ENCODE assay signal across 21 cellular contexts in genomic region chr9:29875522-29875921, GRCh38.
DNase-seq lines count a peak whose midpoint lies in the region; ATAC-seq, FAIRE-seq and TF ChIP-seq lines count a peak whose summit lies in the region.
"Had no signal": no experiment of that assay in that cellular context is flagged by ENCODE, and none has a peak within 500 bp of the region (broad histone marks: within the 10 kb centered on the region; RNA-seq: fewer than 3 reads in every experiment).

No MANE protein-coding gene starts in this region.

- peaks cover 17% of the 10 kb centered on the region for H3K4me1 ChIP-seq in GM23338 (ENCODE audit: insufficient read depth)
- peaks cover 16% of the 10 kb centered on the region for H3K4me1 ChIP-seq in HUES48 (ENCODE audit: control insufficient read depth, insufficient read depth, low read length)
- no peaks in the 10 kb centered on the region; a peak in 1 of 7 replicates for H3K4me1 ChIP-seq in H1 (replicated peaks in 1 of 4; ENCODE audit: control insufficient read depth in 3 of 4, insufficient read depth in 4 of 4, low read length in 3 of 4)
- H3K4me1 ChIP-seq: A549; BLaER1 treated with 17β-estradiol and CSF1 and Interleukin-3, amounts not matched to agents 10 nM and 100 nM; Caco-2 had no signal

- H4K91ac ChIP-seq in H1 (replicated peaks; ENCODE audit: insufficient read length, low read length), result no peak overlapping the region

- no peak overlapping the region for H3K14ac ChIP-seq in H1 (ENCODE audit: insufficient read length)

- peak overlapping the region; percentile 30; the same call in 1 of the 2 replicates for H3K4me2 ChIP-seq in GM23338
- H3K4me2 ChIP-seq in H1 (ENCODE audit: insufficient read depth in 1 of 2, low read depth in 2 of 2, low read length in 2 of 2), result no peak overlapping the region
- H3K4me2 ChIP-seq: A549; BLaER1 treated with 17β-estradiol and CSF1 and Interleukin-3, amounts not matched to agents 10 nM and 100 nM had no signal

- H3K18ac ChIP-seq in H1 (ENCODE audit: extremely low read depth, low read length), result no peak overlapping the region

- CTCF ChIA-PET in H1 (lab: Charles Lee; ENCODE audit: partially characterized antibody), result no interaction called here

- 0 out of 3 replicates have a peak, but pooled peaks cover 2% of the 10 kb centered on the region for H3K9me3 Mint-ChIP-seq in GM23338

- H3K9me2 ChIP-seq in GM23338 (ENCODE audit: insufficient read depth), result no peaks in the 10 kb centered on the region

- peaks cover 10% of the 10 kb centered on the region; the same call in 2 of the 3 replicates for H3K36me3 Mint-ChIP-seq in GM23338 (ENCODE audit: low read depth)
- H3K36me3 Mint-ChIP-seq: CD8-positive, alpha-beta T cell had no signal

- no peak overlapping the region for H3K4ac ChIP-seq in H1 (replicated peaks; ENCODE audit: insufficient read length, low read depth, low read length)

- H3K36me3 ChIP-seq in GM23338 (ENCODE audit: insufficient read depth) (no peaks in the 10 kb centered on the region), HUES48 (ENCODE audit: control insufficient read depth, insufficient read depth, low read length) (no peaks in the 10 kb centered on the region), H1 (ENCODE audit: control insufficient read depth in 2 of 4, insufficient read depth in 4 of 4, low read length in 3 of 4) (no peaks in the 10 kb centered on the region)
- H3K36me3 ChIP-seq: BLaER1 treated with 17β-estradiol and CSF1 and Interleukin-3, amounts not matched to agents 10 nM and 100 nM had no signal

- intact Hi-C loops in dorsolateral prefrontal cortex (cut with DNase I), result no loop called here

- POLR2A ChIA-PET in H1 (lab: Charles Lee; ENCODE audit: partially characterized antibody), result no interaction called here

- no peak overlapping the region for H3K4me3 ChIP-seq in GM23338
- H3K4me3 ChIP-seq in HUES48 (ENCODE audit: low read depth, low read length), result no peak overlapping the region
- H3K4me3 ChIP-seq in H1 (ENCODE audit: extremely low read depth in 1 of 4, insufficient read depth in 2 of 4, low read depth in 3 of 4, low read length in 4 of 4), result no peak overlapping the region
- no peak overlapping the region for H3K4me3 ChIP-seq in dorsolateral prefrontal cortex
- H3K4me3 ChIP-seq: A549; BLaER1 treated with 17β-estradiol and CSF1 and Interleukin-3, amounts not matched to agents 10 nM and 100 nM had no signal

- no peak overlapping the region for H2AK5ac ChIP-seq in H1 (ENCODE audit: low read depth, low read length)

- H3K23me2 ChIP-seq in H1 (ENCODE audit: low read depth, low read length), result no peaks in the 10 kb centered on the region

- H2BK12ac ChIP-seq in H1 (ENCODE audit: low read depth, low read length), result no peak overlapping the region

- no peak overlapping the region for H4K8ac ChIP-seq in H1 (ENCODE audit: extremely low read depth, insufficient read depth, low read length)

- H3K56ac ChIP-seq in H1 (replicated peaks; ENCODE audit: insufficient read length, low read depth, low read length), result no peak overlapping the region

- H2AFZ ChIP-seq in GM23338 (no peak overlapping the region), H1 (ENCODE audit: low read length) (no peak overlapping the region)

- DNase-seq in GM23338 (ENCODE audit: low spot score) (peak; percentile 5), H1 (ENCODE audit: low read depth in 1 of 2, low spot score in 2 of 2) (no peak), dorsolateral prefrontal cortex (no peak), T-helper 2 cell (no peak), NCI-H510A (lab: John Stamatoyannopoulos, UW) (no peak)
- DNase-seq: AML-193; Caco-2; Calu3; CD4-positive, alpha-beta T cell; CD8-positive, alpha-beta T cell; DMS79 treated with DMSO at 0.1 percent for 48 hours; GF-D8 had no signal

- H4K5ac ChIP-seq in H1 (ENCODE audit: insufficient read length, low read depth, low read length), result no peak overlapping the region

- TF ChIP-seq POLR2A in H1 (IDR thresholded peaks at IDR 0.05; ENCODE audit: control extremely low read depth in 1 of 2, low read depth in 2 of 2, low read length in 2 of 2), result no peak

- H3K79me2 ChIP-seq in GM23338 (replicated peaks; ENCODE audit: insufficient read depth) (no peaks in the 10 kb centered on the region), H1 (ENCODE audit: control insufficient read depth in 1 of 2, insufficient read depth in 2 of 2, low read length in 2 of 2) (no peaks in the 10 kb centered on the region)

- H4K20me1 ChIP-seq in GM23338 (replicated peaks; ENCODE audit: insufficient read depth) (no peaks in the 10 kb centered on the region), H1 (replicated peaks in 1 of 2; ENCODE audit: control insufficient read depth in 1 of 2, insufficient read depth in 2 of 2, low read length in 2 of 2) (no peaks in the 10 kb centered on the region)
- H4K20me1 ChIP-seq: BLaER1 treated with 17β-estradiol and CSF1 and Interleukin-3, amounts not matched to agents 10 nM and 100 nM had no signal

- no peak for FAIRE-seq in H1 (lab: Jason Lieb, UNC)
- FAIRE-seq: A549, D721Med, G401.6, GM12891 had no signal

- no peak for TF ChIP-seq CTCF in GM23338 (conservative IDR thresholded peaks at IDR 0.05; ENCODE audit: low read depth in 2 of 2)
- TF ChIP-seq CTCF in H1 (IDR thresholded peaks at IDR 0.05; ENCODE audit: control extremely low read depth in 1 of 3, insufficient read depth in 1 of 3, low read depth in 1 of 3, low read length in 3 of 3), result no peak
- TF ChIP-seq CTCF in dorsolateral prefrontal cortex (IDR thresholded peaks at IDR 0.05 in 54 of 56, conservative IDR thresholded peaks at IDR 0.05 in 2 of 56; ENCODE audit: low read depth in 1 of 56, partially characterized antibody in 56 of 56), result no peak

- H3K27me3 Mint-ChIP-seq in GM23338 (ENCODE audit: insufficient read depth, low read depth, poor library complexity), result no peaks in the 10 kb centered on the region
- H3K27me3 Mint-ChIP-seq: B cell; CD4-positive, alpha-beta T cell had no signal

- H3K27me3 ChIP-seq in GM23338 (ENCODE audit: insufficient read depth) (no peaks in the 10 kb centered on the region), HUES48 (ENCODE audit: control insufficient read depth, insufficient read depth, low read length) (no peaks in the 10 kb centered on the region), H1 (replicated peaks in 1 of 4; ENCODE audit: control insufficient read depth in 3 of 4, extremely low read depth in 1 of 4, insufficient read depth in 3 of 4, low read length in 3 of 4) (no peaks in the 10 kb centered on the region), dorsolateral prefrontal cortex (no peaks in the 10 kb centered on the region)
- H3K27me3 ChIP-seq: BLaER1 treated with 17β-estradiol and CSF1 and Interleukin-3, amounts not matched to agents 10 nM and 100 nM had no signal

- WGBS in H1 (ENCODE audit: extremely low coverage in 1 of 2, insufficient coverage in 1 of 2, insufficient read length in 1 of 2, insufficient replicate concordance in 2 of 2, low coverage in 1 of 2, low lambda C conversion rate in 2 of 2, missing lambda C conversion rate in 1 of 2), 2 experiments, result 4% methylated on average over 2 of the region's 2 CpGs; no CpG with 5 or more reads in 1 of the 2 experiments

- ATAC-seq in GM23338, result peak; percentile 38; the same call in 1 of the 3 replicates
- ATAC-seq: A549; CD8-positive, alpha-beta T cell had no signal

- H3K27ac ChIP-seq in GM23338 (ENCODE audit: low read depth), result no peak overlapping the region
- H3K27ac ChIP-seq in HUES48 (ENCODE audit: low read depth, low read length), result peak overlapping the region; percentile 69
- H3K27ac ChIP-seq in H1 (ENCODE audit: low read depth, low read length), result no peak overlapping the region
- no peak overlapping the region for H3K27ac ChIP-seq in dorsolateral prefrontal cortex
- H3K27ac ChIP-seq: 22Rv1; A549; BLaER1 treated with 17β-estradiol and CSF1 and Interleukin-3, amounts not matched to agents 10 nM and 100 nM; C4-2B had no signal

- no peak overlapping the region for H3K4me3 Mint-ChIP-seq in GM23338
- H3K4me3 Mint-ChIP-seq: B cell; CD4-positive, alpha-beta T cell; CD8-positive, alpha-beta T cell had no signal

- H3K9ac ChIP-seq in HUES48 (ENCODE audit: low read depth, low read length) (no peak overlapping the region), H1 (replicated peaks in 1 of 4; ENCODE audit: extremely low read depth in 1 of 4, low read depth in 3 of 4, low read length in 3 of 4) (no peak overlapping the region)
- H3K9ac ChIP-seq: BLaER1 treated with 17β-estradiol and CSF1 and Interleukin-3, amounts not matched to agents 10 nM and 100 nM had no signal

- no peak overlapping the region for H3K23ac ChIP-seq in H1 (ENCODE audit: insufficient read length)

- H3K9me3 ChIP-seq in HUES48 (ENCODE audit: control insufficient read depth, insufficient read depth, low read length) (no peaks in the 10 kb centered on the region), H1 (ENCODE audit: insufficient read depth in 2 of 2, low read depth in 1 of 2, low read length in 1 of 2) (no peaks in the 10 kb centered on the region)
- H3K9me3 ChIP-seq: A549, Caco-2 had no signal

- H3K27ac Mint-ChIP-seq in GM23338, result no peak overlapping the region
- H3K27ac Mint-ChIP-seq: B cell; CD4-positive, alpha-beta T cell; CD8-positive, alpha-beta T cell had no signal

- TF ChIP-seq RAD21 in H1 (IDR thresholded peaks at IDR 0.05 in 1 of 2, conservative IDR thresholded peaks at IDR 0.05 in 1 of 2; ENCODE audit: low read depth in 2 of 2, low read length in 2 of 2), result no peak

- no peak for TF ChIP-seq EP300 in H1 (IDR thresholded peaks at IDR 0.05; ENCODE audit: borderline replicate concordance in 1 of 2, low read depth in 2 of 2, low read length in 2 of 2)

- H2BK15ac ChIP-seq in H1 (ENCODE audit: low read length), result no peak overlapping the region

- H2BK20ac ChIP-seq in H1 (ENCODE audit: low read length), result no peak overlapping the region

- no peaks in the 10 kb centered on the region for H3K79me1 ChIP-seq in H1 (ENCODE audit: low read depth, low read length)

- no peak overlapping the region for H2BK5ac ChIP-seq in H1 (ENCODE audit: low read depth, low read length)

- H2BK120ac ChIP-seq in H1 (replicated peaks; ENCODE audit: low read depth, low read length), result no peak overlapping the region

- H3K4me1 Mint-ChIP-seq in GM23338, result peaks cover 15% of the 10 kb centered on the region
- H3K4me1 Mint-ChIP-seq: B cell had no signal

- H3F3A ChIP-seq in GM23338 (replicated peaks; ENCODE audit: low read depth), result no peaks in the 10 kb centered on the region

TF ChIP-seq in GM23338, 12 proteins besides CTCF, POLR2A, EP300 and RAD21:
- TF ChIP-seq NANOG (IDR thresholded peaks at IDR 0.05; ENCODE audit: borderline replicate concordance) (peak; percentile 81), POLR2AphosphoS5 (IDR thresholded peaks at IDR 0.05; ENCODE audit: low read depth) (no peak), JUNB (IDR thresholded peaks at IDR 0.05; ENCODE audit: unreplicated experiment) (no peak)
